8 cellular contexts compared by ENCODE assay signal in genomic region chr17:17280613-17281549, GRCh38. TPM values are rescaled to one million over a fixed set of nuclear protein-coding genes. Genes with fewer than 3 reads are reported as not detected.
DNase-seq lines count a peak whose midpoint lies in the region; ATAC-seq and TF ChIP-seq lines count a peak whose summit lies in the region.

Gene COPS3, minus strand, starts transcription at chr17:17281246. Its CDS starts 60 bp downstream, at chr17:17281186.

- DNase-seq in GM10248 (ENCODE audit: extremely low spot score) (peak; percentile 98), NCI-H1105 (lab: John Stamatoyannopoulos, UW) (peak; percentile 99), SKM-1 treated with dmso at 0.1 percent for 144 hours (lab: John Stamatoyannopoulos, UW; ENCODE audit: unreplicated experiment) (peak; percentile 97), glomerular visceral epithelial cell (ENCODE audit: extremely low spot score) (peak; percentile 98), osteoblast (ENCODE audit: insufficient read length, low spot score, missing footprints) (peak; percentile 98), thoracic aorta (ENCODE audit: low spot score) (peak; percentile 95)

- CTCF ChIA-PET in GM10248 (lab: Yijun Ruan, JAX), result interaction anchor here (1.0 to 3.2 kb wide), 5 partner anchors 8 to 139 kb away, joined by 3 to 13 read pairs (median 6); no protein-coding TSS in a partner anchor

- peak; percentile 92 for ATAC-seq in HG02623 (IDR thresholded peaks at IDR 0.05; ENCODE audit: unreplicated experiment)
- ATAC-seq in thoracic aorta (ENCODE audit: insufficient number of reproducible peaks, low FRiP score, low read depth), result peak; percentile 91

- peak within 1 kb of the TSS; percentile 91 for H3K4me3 Mint-ChIP-seq in activated naive CD8-positive, alpha-beta T cell

- H3K36me3 Mint-ChIP-seq in activated naive CD8-positive, alpha-beta T cell, result no peaks in the 10 kb centered on the region

- H3K4me3 ChIP-seq in osteoblast (ENCODE audit: insufficient read depth, low read length), result peak within 1 kb of the TSS; percentile 98
- peak within 1 kb of the TSS; percentile 93 for H3K4me3 ChIP-seq in thoracic aorta

- TF ChIP-seq CTCF in GM10248 (IDR thresholded peaks at IDR 0.05; ENCODE audit: control extremely low read depth, extremely low read depth, low read depth, missing control alignments) (no peak), osteoblast (IDR thresholded peaks at IDR 0.05; ENCODE audit: extremely low read depth, low read depth, low read length) (no peak), thoracic aorta (IDR thresholded peaks at IDR 0.05) (no peak)

- peaks cover 15% of the 10 kb centered on the region for H3K4me1 ChIP-seq in osteoblast (ENCODE audit: insufficient read depth, low read length)
- H3K4me1 ChIP-seq in thoracic aorta (ENCODE audit: control insufficient read depth in 1 of 2, low read depth in 2 of 2), result peaks cover 11 to 35% of the 10 kb centered on the region in 2 donors

- H3K79me2 ChIP-seq in osteoblast (ENCODE audit: insufficient read depth, low read length), result peaks cover 45% of the 10 kb centered on the region

- peak within 1 kb of the TSS; percentile 97 for H3K4me2 ChIP-seq in osteoblast (ENCODE audit: insufficient read depth, low read length)

- no peaks in the 10 kb centered on the region for H3K27me3 Mint-ChIP-seq in activated naive CD8-positive, alpha-beta T cell

- H3K9me3 ChIP-seq in osteoblast (ENCODE audit: low read depth, low read length) (no peaks in the 10 kb centered on the region), thoracic aorta (no peaks in the 10 kb centered on the region)

- no peaks in the 10 kb centered on the region for H3K9me3 Mint-ChIP-seq in activated naive CD8-positive, alpha-beta T cell (ENCODE audit: low read depth)

- H3K27ac Mint-ChIP-seq in activated naive CD8-positive, alpha-beta T cell, result peak within 1 kb of the TSS; percentile 94

- H3K36me3 ChIP-seq in osteoblast (ENCODE audit: insufficient read depth, low read length) (peaks cover 6% of the 10 kb centered on the region), thoracic aorta (no peaks in the 10 kb centered on the region)

- no peaks in the 10 kb centered on the region for H3K27me3 ChIP-seq in osteoblast (ENCODE audit: insufficient read depth, low read length)
- no peaks in the 10 kb centered on the region for H3K27me3 ChIP-seq in thoracic aorta (replicated peaks; ENCODE audit: insufficient read depth)

- POLR2A ChIA-PET in GM10248 (lab: Yijun Ruan, JAX), result interaction anchor here (0.6 to 0.9 kb wide), 3 partner anchors 21 to 863 kb away, joined by 3 to 5 read pairs (median 3); no protein-coding TSS in a partner anchor

- H3K4me1 Mint-ChIP-seq in activated naive CD8-positive, alpha-beta T cell (ENCODE audit: low read depth), result peaks cover 42% of the 10 kb centered on the region

- peaks cover 34% of the 10 kb centered on the region for H4K20me1 ChIP-seq in osteoblast (ENCODE audit: insufficient read depth, low read length)

- H2AFZ ChIP-seq in osteoblast (ENCODE audit: low read length), result peak within 1 kb of the TSS; percentile 96

- H3K27ac ChIP-seq in osteoblast (ENCODE audit: low read depth, low read length) (peak within 1 kb of the TSS; percentile 79), thoracic aorta (peak within 1 kb of the TSS; percentile 96 to 98)

RNA-seq across cellular contexts. Expression of gene COPS3, which starts in this region (rescaled TPM):
- total RNA-seq in osteoblast (76.0 and 78.5 TPM in 2 replicates), thoracic aorta (10 to 100 TPM; 45.4 to 49.8 TPM)

Comparison
In these comparisons a context has a peak if more than half of its experiments do, and no peak if none do; other contexts are left out.
1. Peak in every context shown above with its lines: DNase-seq, ATAC-seq, H3K4me3 ChIP-seq and H3K27ac ChIP-seq.